Comparison of ENCODE assay signal across 9 cellular contexts in genomic region chr20:21702553-21703467, GRCh38. TPM values are rescaled to one million over a fixed set of nuclear protein-coding genes. Genes with fewer than 3 reads are reported as not detected.
DNase-seq lines count a peak whose midpoint lies in the region; ATAC-seq and TF ChIP-seq lines count a peak whose summit lies in the region.
"Had no signal": no experiment of that assay in that cellular context is flagged by ENCODE, and none has a peak within 500 bp of the region (broad histone marks: within the 10 kb centered on the region; RNA-seq: fewer than 3 reads in every experiment).

No MANE protein-coding gene starts in this region.

- peaks cover 99% of the 10 kb centered on the region for H3K27me3 Mint-ChIP-seq in brain

- no peaks in the 10 kb centered on the region for H3K36me3 Mint-ChIP-seq in brain

- no peak overlapping the region for H3K4me3 ChIP-seq in liver (ENCODE audit: low read depth in 1 of 3, low read length in 3 of 3)
- H3K4me3 ChIP-seq in stomach smooth muscle (ENCODE audit: low read length in 2 of 2) = peak overlapping the region; percentile 23 to 61

- peak; percentile 22 for DNase-seq in NCI-H1694 treated with DMSO at 0.1 percent for 48 hours (lab: John Stamatoyannopoulos, UW)
- no peak for DNase-seq in NCI-H1694 (lab: John Stamatoyannopoulos, UW)
- peak; percentile 19 for DNase-seq in NCI-H2029 treated with DMSO at 0.1 percent for 48 hours (lab: John Stamatoyannopoulos, UW)
- no peak for DNase-seq in GOT3 (lab: John Stamatoyannopoulos, UW)

- H3K27ac Mint-ChIP-seq in brain = no peak overlapping the region

- H3K9ac ChIP-seq in liver (ENCODE audit: low read depth in 1 of 2, low read length in 2 of 2) (no peak overlapping the region), stomach smooth muscle (ENCODE audit: low read length in 2 of 2) (no peak overlapping the region)
- H3K9ac ChIP-seq: BLaER1 treated with 17β-estradiol and CSF1 and Interleukin-3, amounts not matched to agents 10 nM and 100 nM had no signal

- no peak for ATAC-seq in HG02623 (IDR thresholded peaks at IDR 0.05; ENCODE audit: unreplicated experiment)

- no peaks in the 10 kb centered on the region for H3K9me3 Mint-ChIP-seq in brain

- peak overlapping the region; percentile 73 to 80 (median 77) for H3K4me3 Mint-ChIP-seq in brain

- H3K27me3 ChIP-seq in liver (ENCODE audit: control insufficient read depth in 4 of 4, insufficient read depth in 4 of 4, low read length in 3 of 4) (peaks cover 8 to 38% (median 25%) of the 10 kb centered on the region in 4 donors), stomach smooth muscle (ENCODE audit: control insufficient read depth in 1 of 2, insufficient read depth in 2 of 2, low read length in 2 of 2) (peaks cover 69 to 81% of the 10 kb centered on the region in 2 donors)

- H3K4me1 ChIP-seq in liver (ENCODE audit: control insufficient read depth in 4 of 4, insufficient read depth in 4 of 4, low read length in 3 of 4) (peaks cover 0 to 19% (median 4%) of the 10 kb centered on the region in 4 donors), stomach smooth muscle (ENCODE audit: control insufficient read depth, insufficient read depth, low read length) (peaks cover 22% of the 10 kb centered on the region)
- H3K4me1 ChIP-seq: BLaER1 treated with 17β-estradiol and CSF1 and Interleukin-3, amounts not matched to agents 10 nM and 100 nM had no signal

- peaks cover 25% of the 10 kb centered on the region for H3K4me1 Mint-ChIP-seq in brain

- TF ChIP-seq CTCF in brain (conservative IDR thresholded peaks at IDR 0.05) (peak; percentile 73 to 84), liver (IDR thresholded peaks at IDR 0.05; ENCODE audit: low read depth, low read length, missing input control) (peak; percentile 15)

- no peak overlapping the region for H3K27ac ChIP-seq in liver (ENCODE audit: low read depth in 1 of 2, low read length in 2 of 2)
- H3K27ac ChIP-seq in stomach smooth muscle (ENCODE audit: low read length) = no peak overlapping the region
- H3K27ac ChIP-seq: BLaER1 treated with 17β-estradiol and CSF1 and Interleukin-3, amounts not matched to agents 10 nM and 100 nM had no signal

- no peak for TF ChIP-seq RAD21 in liver (IDR thresholded peaks at IDR 0.05)

- H3K9me3 ChIP-seq in liver (ENCODE audit: control insufficient read depth in 4 of 4, low read length in 3 of 4) (no peaks in the 10 kb centered on the region), stomach smooth muscle (ENCODE audit: control insufficient read depth in 2 of 2, low read length in 2 of 2) (no peaks in the 10 kb centered on the region)

- H3K36me3 ChIP-seq in liver (ENCODE audit: control insufficient read depth in 4 of 4, insufficient read depth in 3 of 4, low read depth in 1 of 4, low read length in 3 of 4) = no peaks in the 10 kb centered on the region
- no peaks in the 10 kb centered on the region for H3K36me3 ChIP-seq in stomach smooth muscle (ENCODE audit: control insufficient read depth in 2 of 2, insufficient read depth in 2 of 2, low read length in 2 of 2)
- H3K36me3 ChIP-seq: BLaER1 treated with 17β-estradiol and CSF1 and Interleukin-3, amounts not matched to agents 10 nM and 100 nM had no signal

- 3% methylated on average over 54 of the region's 54 CpGs for WGBS in liver

TF ChIP-seq in liver, 16 proteins besides CTCF, POLR2A, EP300 and RAD21:
- TF ChIP-seq REST (IDR thresholded peaks at IDR 0.05) = no peak
- no peak for TF ChIP-seq FOXA2 (IDR thresholded peaks at IDR 0.05)
- no peak for TF ChIP-seq TAF1 (conservative IDR thresholded peaks at IDR 0.05)
- no peak for TF ChIP-seq GABPA (IDR thresholded peaks at IDR 0.05 in 1 of 2, conservative IDR thresholded peaks at IDR 0.05 in 1 of 2)
- TF ChIP-seq SP1 (IDR thresholded peaks at IDR 0.05) = no peak
- no peak for TF ChIP-seq HNF4G (IDR thresholded peaks at IDR 0.05)
- no peak for TF ChIP-seq HNF4A (conservative IDR thresholded peaks at IDR 0.05)
- TF ChIP-seq EGR1 (IDR thresholded peaks at IDR 0.05; ENCODE audit: low read depth in 2 of 2) = no peak
- no peak for TF ChIP-seq FOXA1 (IDR thresholded peaks at IDR 0.05)
- no peak for TF ChIP-seq NR2F2 (IDR thresholded peaks at IDR 0.05)
- no peak for TF ChIP-seq ZBTB33 (IDR thresholded peaks at IDR 0.05)

RNA-seq across cellular contexts. Expression of gene PAX1, which starts 2.7 kb away (rescaled TPM):
- not detected for polyA plus RNA-seq in brain (ENCODE audit: insufficient read depth, low read depth, low replicate concordance)
- total RNA-seq in liver = not detected
- not detected for polyA plus RNA-seq in liver

Comparison
In these comparisons a context has a peak if more than half of its experiments do, and no peak if none do; other contexts are left out.
1. DNase-seq: peak in NCI-H1694 treated with DMSO at 0.1 percent for 48 hours (single experiment) and NCI-H2029 treated with DMSO at 0.1 percent for 48 hours (single experiment); none in NCI-H1694 (single experiment) and GOT3 (single experiment).
2. H3K4me3 ChIP-seq: peak in stomach smooth muscle (2 of 2); none in liver (0 of 3).